ENCODE assay signal across 8 cellular contexts in genomic region chr2:134460583-134460998, GRCh38.
DNase-seq lines count a peak whose midpoint lies in the region; ATAC-seq, FAIRE-seq and TF ChIP-seq lines count a peak whose summit lies in the region.

No MANE protein-coding gene starts in this region.

- no peaks in the 10 kb centered on the region for H3K27me3 ChIP-seq in OCI-LY3 (ENCODE audit: low read depth, low read length)
- H3K27me3 ChIP-seq in GM12878 (replicated peaks in 1 of 2; ENCODE audit: control insufficient read depth in 2 of 2, insufficient read depth in 2 of 2, low read length in 1 of 2): no peaks in the 10 kb centered on the region

- in situ Hi-C loops in GM12878 (cut with MboI): loop anchor here (5.0 kb wide), 1 partner anchor 437 kb away; no protein-coding TSS in a partner anchor

- no peaks in the 10 kb centered on the region for H3K9me3 ChIP-seq in OCI-LY3 (ENCODE audit: insufficient read depth, low read length)
- no peaks in the 10 kb centered on the region for H3K9me3 ChIP-seq in GM12878 (replicated peaks; ENCODE audit: control insufficient read depth, insufficient read depth, low read length)

- RAD21 ChIA-PET in GM12878 (lab: Charles Lee; ENCODE audit: unreplicated experiment): interaction anchor here (0.5 to 1.5 kb wide), 2 partner anchors 438 to 785 kb away, joined by 4 to 6 read pairs; no protein-coding TSS in a partner anchor

- H3K36me3 ChIP-seq in OCI-LY3 (replicated peaks; ENCODE audit: low read depth, low read length) (peaks cover 8% of the 10 kb centered on the region), GM12878 (ENCODE audit: control insufficient read depth in 2 of 2, insufficient read depth in 2 of 2, low read length in 1 of 2) (peaks cover 0 to 2% of the 10 kb centered on the region in 2 experiments; a peak in 1 of 4 replicates)

- H3K4me3 ChIP-seq in OCI-LY3 (ENCODE audit: low read length) (no peak overlapping the region), GM12878 (no peak overlapping the region)

- TF ChIP-seq RAD21 in GM12878 (IDR thresholded peaks at IDR 0.05; ENCODE audit: insufficient read depth, low read depth, low read length): peak; percentile 76

- TF ChIP-seq EP300 in GM12878 (IDR thresholded peaks at IDR 0.05; ENCODE audit: borderline replicate concordance in 1 of 2, control insufficient read depth in 1 of 2, low read depth in 2 of 2, low read length in 2 of 2): no peak

- DNase-seq in ELF-1 (ENCODE audit: low read depth, low spot score): peak; percentile 88
- peak; percentile 67 for DNase-seq in HuH-7 (ENCODE audit: low spot score)
- no peak for DNase-seq in GM12878 (ENCODE audit: low read depth, low spot score)
- DNase-seq in iPS DF 19.7 (ENCODE audit: low read depth, low spot score): peak; percentile 38
- DNase-seq in stimulated activated CD4-positive, alpha-beta T cell treated with anti-CD3 and anti-CD28 coated beads, Interleukin-15, amount 100 ng/mL, for 24 hours: peak; percentile 48

- peak; percentile 87 for TF ChIP-seq CTCF in OCI-LY3 (IDR thresholded peaks at IDR 0.05; ENCODE audit: low read depth, low read length)
- TF ChIP-seq CTCF in GM12878 (IDR thresholded peaks at IDR 0.05 in 2 of 3, conservative IDR thresholded peaks at IDR 0.05 in 1 of 3; ENCODE audit: control insufficient read depth in 2 of 3, extremely low read depth in 1 of 3, insufficient read depth in 1 of 3, low read depth in 3 of 3, low read length in 3 of 3): peak; percentile 67 to 76 (median 74)

- intact Hi-C loops in GM12878 (cut with micrococcal nuclease; ENCODE audit: unreplicated experiment): loop anchor here (1.0 kb wide), 1 partner anchor 438 kb away; no protein-coding TSS in a partner anchor

- H3K4me2 ChIP-seq in OCI-LY3 (ENCODE audit: low read length) (peak overlapping the region; percentile 29), GM12878 (ENCODE audit: control insufficient read depth, insufficient read depth) (no peak overlapping the region)

- H3K79me2 ChIP-seq in OCI-LY3 (ENCODE audit: low read length): no peaks in the 10 kb centered on the region
- no peaks in the 10 kb centered on the region for H3K79me2 ChIP-seq in GM12878 (ENCODE audit: control insufficient read depth, insufficient read depth, low read length)

- CTCF ChIA-PET in GM12878 (lab: Yijun Ruan, JAX): interaction anchor here (0.7 to 2.5 kb wide), 8 partner anchors 9 to 529 kb away, joined by 3 to 18 read pairs (median 3); no protein-coding TSS in a partner anchor

- H3K4me1 ChIP-seq in OCI-LY3 (ENCODE audit: low read length) (peaks cover 10% of the 10 kb centered on the region), GM12878 (ENCODE audit: control insufficient read depth, insufficient read depth, low read length) (no peaks in the 10 kb centered on the region)

- SMC1A ChIA-PET in GM12878 (lab: Charles Lee; ENCODE audit: uncharacterized antibody, unreplicated experiment): interaction anchor here (1.1 to 1.5 kb wide), 4 partner anchors 9 to 544 kb away, joined by 3 to 8 read pairs (median 4); no protein-coding TSS in a partner anchor

- ATAC-seq in GM21381 (IDR thresholded peaks at IDR 0.05; ENCODE audit: unreplicated experiment) (peak; percentile 82), GM12878 (peak; percentile 92), GM21423 (IDR thresholded peaks at IDR 0.05; ENCODE audit: unreplicated experiment) (no peak)

- FAIRE-seq in GM12878 (lab: Jason Lieb, UNC): peak; percentile 89

- POLR2A ChIA-PET in GM12878 (lab: Charles Lee): interaction anchor here (0.7 kb wide), 1 partner anchor 213 kb away, joined by 3 read pairs; no protein-coding TSS in a partner anchor

- H4K20me1 ChIP-seq in OCI-LY3 (ENCODE audit: insufficient read depth, low read length) (0 out of 2 replicates have a peak, but pooled peaks cover 2% of the 10 kb centered on the region), GM12878 (ENCODE audit: control insufficient read depth, insufficient read depth) (no peaks in the 10 kb centered on the region)

- H3K27ac ChIP-seq in OCI-LY3 (ENCODE audit: low read length) (no peak overlapping the region), GM12878 (ENCODE audit: control insufficient read depth, insufficient read depth) (no peak overlapping the region)

- no peak overlapping the region for H3K9ac ChIP-seq in OCI-LY3 (ENCODE audit: low read length)
- H3K9ac ChIP-seq in GM12878 (ENCODE audit: control insufficient read depth, insufficient read depth, low read length): no peak overlapping the region

- no peak for TF ChIP-seq POLR2A in GM12878 (IDR thresholded peaks at IDR 0.05; ENCODE audit: low read depth, low read length)

- no TSS peak for BruUV-seq in GM12878 (replicated peaks; lab: Mats Ljungman, UMichigan)

- H2AFZ ChIP-seq in OCI-LY3 (ENCODE audit: low read depth, low read length) (no peak overlapping the region), GM12878 (ENCODE audit: control insufficient read depth, low read depth, low read length) (no peak overlapping the region)

- WGBS in GM12878 (ENCODE audit: insufficient coverage, insufficient replicate concordance, low lambda C conversion rate, missing lambda C conversion rate): 12% methylated on average over 8 of the region's 8 CpGs

TF ChIP-seq in GM12878, 131 proteins besides CTCF, POLR2A, EP300 and RAD21:
- TF ChIP-seq FOS (IDR thresholded peaks at IDR 0.05; ENCODE audit: borderline replicate concordance, extremely low read depth, insufficient read length) (no peak), RELB (IDR thresholded peaks at IDR 0.05; ENCODE audit: low read depth) (no peak), SMC3 (IDR thresholded peaks at IDR 0.05; ENCODE audit: borderline replicate concordance, low read length) (peak; percentile 50; the same call in 1 of the 2 replicates), JUNB (IDR thresholded peaks at IDR 0.05) (no peak), ZBTB40 (IDR thresholded peaks at IDR 0.05; ENCODE audit: borderline replicate concordance) (no peak), HDGF (IDR thresholded peaks at IDR 0.05) (no peak)
